In genomic region chr22:40216041-40216756, GRCh38 we compare ENCODE assay signal across 9 cellular contexts. TPM values are rescaled to one million over a fixed set of nuclear protein-coding genes. Genes with fewer than 3 reads are reported as not detected.
DNase-seq lines count a peak whose midpoint lies in the region; ATAC-seq lines count a peak whose summit lies in the region.
"Had no signal": no experiment of that assay in that cellular context is flagged by ENCODE, and none has a peak within 500 bp of the region (broad histone marks: within the 10 kb centered on the region; RNA-seq: fewer than 3 reads in every experiment).

No MANE protein-coding gene starts in this region.

- no peaks in the 10 kb centered on the region for H3K27me3 ChIP-seq in HUES48 (ENCODE audit: control insufficient read depth, insufficient read depth, low read length)
- no peaks in the 10 kb centered on the region for H3K27me3 ChIP-seq in skeletal muscle tissue (ENCODE audit: control insufficient read depth in 3 of 3, insufficient read depth in 3 of 3, low read length in 3 of 3)

- H3K27ac ChIP-seq in HUES48 (ENCODE audit: low read depth, low read length), result peak overlapping the region; percentile 46
- peak overlapping the region; percentile 12 for H3K27ac ChIP-seq in skeletal muscle tissue (ENCODE audit: low read depth, low read length)

- peak; percentile 17 for DNase-seq in activated naive CD4-positive, alpha-beta T cell treated with anti-CD3 and anti-CD28 coated beads, Interleukin-2, amount 50 U/mL, for 16 hours
- DNase-seq in NCI-H510A (lab: John Stamatoyannopoulos, UW) (no peak), kidney tubule cell (ENCODE audit: low spot score) (no peak), NCI-H526 (lab: John Stamatoyannopoulos, UW) (no peak)
- DNase-seq: NCI-H1417 treated with DMSO at 0.1 percent for 48 hours, retina had no signal

- H3K4me3 ChIP-seq in HUES48 (ENCODE audit: low read depth, low read length) (no peak overlapping the region), skeletal muscle tissue (ENCODE audit: low read length in 3 of 3) (no peak overlapping the region)

- H3K9ac ChIP-seq in HUES48 (ENCODE audit: low read depth, low read length) (no peak overlapping the region), skeletal muscle tissue (ENCODE audit: low read depth in 1 of 3, low read length in 3 of 3) (no peak overlapping the region)

- ATAC-seq in GM18868 (IDR thresholded peaks at IDR 0.05; ENCODE audit: unreplicated experiment), result peak; percentile 46

- H3K9me3 ChIP-seq in HUES48 (ENCODE audit: control insufficient read depth, insufficient read depth, low read length) (no peaks in the 10 kb centered on the region), skeletal muscle tissue (ENCODE audit: control insufficient read depth in 3 of 3, low read length in 3 of 3) (no peaks in the 10 kb centered on the region)

- peaks cover 61% of the 10 kb centered on the region for H3K4me1 ChIP-seq in HUES48 (ENCODE audit: control insufficient read depth, insufficient read depth, low read length)
- peaks cover 53 to 66% (median 57%) of the 10 kb centered on the region in 3 donors for H3K4me1 ChIP-seq in skeletal muscle tissue (ENCODE audit: control insufficient read depth in 3 of 3, insufficient read depth in 3 of 3, low read length in 3 of 3)

- H3K36me3 ChIP-seq in HUES48 (ENCODE audit: control insufficient read depth, insufficient read depth, low read length) (peaks cover 3% of the 10 kb centered on the region; the same call in 1 of the 2 replicates), skeletal muscle tissue (ENCODE audit: control insufficient read depth in 3 of 3, insufficient read depth in 3 of 3, low read length in 3 of 3) (no peaks in the 10 kb centered on the region)

RNA-seq across cellular contexts. Expression of gene TNRC6B, which starts 38.5 kb away (rescaled TPM):
- total RNA-seq in skeletal muscle tissue, result 28.2 TPM
